26 cellular contexts compared by ENCODE assay signal in genomic region chr7:44374007-44374763, GRCh38. TPM values are rescaled to one million over a fixed set of nuclear protein-coding genes. Genes with fewer than 3 reads are reported as not detected.
"Had no signal": no experiment of that assay in that cellular context is flagged by ENCODE, and none has a peak within 500 bp of the region (broad histone marks: within the 10 kb centered on the region; RNA-seq: fewer than 3 reads in every experiment).

No MANE protein-coding gene starts in this region.

- H3K9me3 Mint-ChIP-seq: natural killer cell treated with Interleukin-12 subunit alpha and Interleukin-12 subunit beta and Interleukin-15 and Interleukin-18, amount 100 ng/mL, for 72 hours; WTC11 had no signal

- H3K4me1 ChIP-seq: heart right ventricle, right atrium auricular region, tibial artery had no signal

- H3K36me3 ChIP-seq: heart right ventricle, left lung, neutrophil, ovary, right atrium auricular region, tibial artery had no signal

- H3K4me3 Mint-ChIP-seq: activated naive CD4-positive, alpha-beta T cell treated with anti-CD3 and anti-CD28 coated beads for 36 hours; natural killer cell treated with Interleukin-12 subunit alpha and Interleukin-12 subunit beta and Interleukin-15 and Interleukin-18, amount 100 ng/mL, for 72 hours; stimulated activated naive CD8-positive, alpha-beta T cell treated with anti-CD3 and anti-CD28 coated beads, Interleukin-15, amount 100 ng/mL, for 72 hours; T-helper 1 cell treated with Interleukin-12 subunit alpha and Interleukin-12 subunit beta and Interleukin-4 antibody, amounts not matched to agents 30 μg/mL and 1 μg/mL, for 36 hours; WTC11 had no signal

- H3K4me1 Mint-ChIP-seq: WTC11 had no signal

- H3K9me3 ChIP-seq: left lung, neutrophil, ovary, psoas muscle, right atrium auricular region, tibial artery had no signal

- ATAC-seq: left lung, psoas muscle, WTC11 had no signal

- DNase-seq: activated CD4-positive, alpha-beta T cell treated with anti-CD3 and anti-CD28 coated beads, Interleukin-2, amount 50 U/mL, for 48 hours; activated CD8-positive, alpha-beta memory T cell treated with anti-CD3 and anti-CD28 coated beads, Interleukin-2, amount 50 U/mL, for 48 hours; activated effector memory CD4-positive, alpha-beta T cell treated with Interleukin-2 at 50 U/mL for 16 hours; activated naive CD4-positive, alpha-beta T cell treated with anti-CD3 and anti-CD28 coated beads for 36 hours; activated T-cell treated with anti-CD3 and anti-CD28 coated beads, Interleukin-2, amount 50 U/mL, for 48 hours; effector CD4-positive, alpha-beta T cell; heart right ventricle; left lung; mammary epithelial cell; ovary; psoas muscle; stimulated activated CD4-positive, alpha-beta T cell treated with anti-CD3 and anti-CD28 coated beads, Interleukin-12 subunit alpha, Interleukin-12 subunit beta, amount 100 ng/mL, for 4 hours; stimulated activated CD4-positive, alpha-beta T cell treated with anti-CD3 and anti-CD28 coated beads, Interleukin-4, amount 100 ng/mL, for 4 hours; stimulated activated naive CD8-positive, alpha-beta T cell treated with anti-CD3 and anti-CD28 coated beads, Interleukin-15, amount 100 ng/mL, for 72 hours; T1000; tibial artery had no signal

- H3K4me3 ChIP-seq: heart right ventricle, left lung, ovary, psoas muscle, right atrium auricular region, tibial artery had no signal

- H3K36me3 Mint-ChIP-seq: WTC11 had no signal

- H3K27ac Mint-ChIP-seq: activated naive CD4-positive, alpha-beta T cell treated with anti-CD3 and anti-CD28 coated beads for 36 hours; natural killer cell treated with Interleukin-12 subunit alpha and Interleukin-12 subunit beta and Interleukin-15 and Interleukin-18, amount 100 ng/mL, for 72 hours; T-helper 1 cell treated with Interleukin-12 subunit alpha and Interleukin-12 subunit beta and Interleukin-4 antibody, amounts not matched to agents 30 μg/mL and 1 μg/mL, for 36 hours; WTC11 had no signal

- H3K27ac ChIP-seq: heart right ventricle, left lung, neutrophil, ovary, psoas muscle, right atrium auricular region, tibial artery had no signal

- FAIRE-seq: endometrium had no signal

RNA-seq across cellular contexts. Expression of gene CAMK2B, which starts 48.8 kb away (rescaled TPM):
- total RNA-seq: epithelial cell of proximal tubule, fibroblast of villous mesenchyme, kidney epithelial cell, ureter had no signal
